Comparison of ENCODE assay signal across 8 cellular contexts in genomic region chr9:95131023-95131943, GRCh38.
DNase-seq lines count a peak whose midpoint lies in the region; ATAC-seq, FAIRE-seq and TF ChIP-seq lines count a peak whose summit lies in the region.

No MANE protein-coding gene starts in this region.

- CTCF ChIA-PET in activated CD8-positive, alpha-beta T cell treated with anti-CD3 and anti-CD28 coated beads for 36 hours (lab: Charles Lee), result interaction anchor here (0.5 to 9.0 kb wide), 47 partner anchors 9 to 1086 kb away, joined by 3 to 193 read pairs (median 4); partner anchors contain the start of gene AOPEP

- no peak overlapping the region for H3K4ac ChIP-seq in mesendoderm (ENCODE audit: low read depth, low read length)

- H3K4me1 ChIP-seq in mesendoderm (ENCODE audit: control insufficient read depth, low read depth, low read length), result peaks cover 2% of the 10 kb centered on the region

- no peak overlapping the region for H3K27ac ChIP-seq in mesendoderm (ENCODE audit: low read depth, low read length)

- no peak for TF ChIP-seq POLR2A in H54 (IDR thresholded peaks at IDR 0.05; ENCODE audit: low read depth, low read length)

- no peak overlapping the region for H3K27ac Mint-ChIP-seq in activated CD8-positive, alpha-beta T cell treated with anti-CD3 and anti-CD28 coated beads for 36 hours
- H3K27ac Mint-ChIP-seq in endothelial cell (ENCODE audit: unreplicated experiment), result no peak overlapping the region

- POLR2A ChIA-PET in activated CD8-positive, alpha-beta T cell treated with anti-CD3 and anti-CD28 coated beads for 36 hours (lab: Charles Lee), result no interaction called here

- intact Hi-C loops in activated CD8-positive, alpha-beta T cell treated with anti-CD3 and anti-CD28 coated beads for 36 hours (cut with micrococcal nuclease), result no loop called here

- peak; percentile 75 for TF ChIP-seq CTCF in activated CD8-positive, alpha-beta T cell treated with anti-CD3 and anti-CD28 coated beads for 36 hours (IDR thresholded peaks at IDR 0.05)
- TF ChIP-seq CTCF in endothelial cell (IDR thresholded peaks at IDR 0.05; ENCODE audit: unreplicated experiment), result peak; percentile 81

- H3K4me3 ChIP-seq in mesendoderm (ENCODE audit: low read length), result no peak overlapping the region

- H2AK5ac ChIP-seq in mesendoderm (ENCODE audit: low read length), result no peak overlapping the region

- ATAC-seq in activated CD8-positive, alpha-beta T cell treated with anti-CD3 and anti-CD28 coated beads for 36 hours, result peak; percentile 57
- ATAC-seq in HG02973 (IDR thresholded peaks at IDR 0.05; ENCODE audit: unreplicated experiment), result no peak

- no peak overlapping the region for H3K4me2 ChIP-seq in mesendoderm (ENCODE audit: low read length)

- no peak overlapping the region for H3K9ac ChIP-seq in mesendoderm (ENCODE audit: low read length)

- H3K4me1 Mint-ChIP-seq in activated CD8-positive, alpha-beta T cell treated with anti-CD3 and anti-CD28 coated beads for 36 hours (ENCODE audit: low read depth), result no peaks in the 10 kb centered on the region
- H3K4me1 Mint-ChIP-seq in endothelial cell (ENCODE audit: unreplicated experiment), result peaks cover 16% of the 10 kb centered on the region

- H3K36me3 ChIP-seq in mesendoderm (ENCODE audit: control insufficient read depth, insufficient read depth, low read length), result no peaks in the 10 kb centered on the region

- no CpG with 5 or more reads among the region's 7 CpGs for WGBS in mesendoderm (ENCODE audit: extremely low coverage, insufficient coverage, low lambda C conversion rate)

- no peaks in the 10 kb centered on the region for H3K27me3 ChIP-seq in mesendoderm (ENCODE audit: insufficient read depth, low read length, poor library complexity)

- no peak overlapping the region for H3K23ac ChIP-seq in mesendoderm (ENCODE audit: low read length)

- no peaks in the 10 kb centered on the region for H3K27me3 Mint-ChIP-seq in activated CD8-positive, alpha-beta T cell treated with anti-CD3 and anti-CD28 coated beads for 36 hours
- peaks cover 2% of the 10 kb centered on the region for H3K27me3 Mint-ChIP-seq in endothelial cell (ENCODE audit: unreplicated experiment)

- H3K4me3 Mint-ChIP-seq in activated CD8-positive, alpha-beta T cell treated with anti-CD3 and anti-CD28 coated beads for 36 hours, result no peak overlapping the region
- H3K4me3 Mint-ChIP-seq in endothelial cell (ENCODE audit: unreplicated experiment), result no peak overlapping the region

- no peak overlapping the region for H3K56ac ChIP-seq in mesendoderm (ENCODE audit: low read length)

- no peaks in the 10 kb centered on the region for H3K79me1 ChIP-seq in mesendoderm (ENCODE audit: low read length)

- H3K36me3 Mint-ChIP-seq in activated CD8-positive, alpha-beta T cell treated with anti-CD3 and anti-CD28 coated beads for 36 hours (ENCODE audit: low read depth), result no peaks in the 10 kb centered on the region
- H3K36me3 Mint-ChIP-seq in endothelial cell (ENCODE audit: low read depth, unreplicated experiment), result no peaks in the 10 kb centered on the region

- peak; percentile 93 for FAIRE-seq in H54 (lab: Jason Lieb, UNC)

- no peak overlapping the region for H2BK15ac ChIP-seq in mesendoderm (replicated peaks; ENCODE audit: low read depth)

- no peaks in the 10 kb centered on the region for H3K9me3 Mint-ChIP-seq in activated CD8-positive, alpha-beta T cell treated with anti-CD3 and anti-CD28 coated beads for 36 hours
- H3K9me3 Mint-ChIP-seq in endothelial cell (ENCODE audit: unreplicated experiment), result no peaks in the 10 kb centered on the region

- H3K18ac ChIP-seq in mesendoderm (ENCODE audit: low read length), result no peak overlapping the region

- no peaks in the 10 kb centered on the region for H3K79me2 ChIP-seq in mesendoderm (ENCODE audit: control insufficient read depth, insufficient read depth, low read length)

- H4K8ac ChIP-seq in mesendoderm (ENCODE audit: low read depth, low read length), result no peak overlapping the region

- no peak overlapping the region for H4K5ac ChIP-seq in mesendoderm (ENCODE audit: low read length)

- no peak overlapping the region for H2BK120ac ChIP-seq in mesendoderm (ENCODE audit: low read depth, low read length)

- peak; percentile 32 to 44 for DNase-seq in AML-193 (lab: John Stamatoyannopoulos, UW)
- DNase-seq in H54 (ENCODE audit: insufficient read length, low spot score), result peak; percentile 81
- DNase-seq in NCI-H748 (lab: John Stamatoyannopoulos, UW; ENCODE audit: unreplicated experiment), result peak; percentile 71
- DNase-seq in activated CD8-positive, alpha-beta T cell treated with anti-CD3 and anti-CD28 coated beads for 36 hours, result peak; percentile 55
- peak; percentile 79 for DNase-seq in endothelial cell (ENCODE audit: low spot score)
- peak; percentile 71 for DNase-seq in mesendoderm
- peak in 5 of 6 experiments; percentile 13 to 38 (median 29) for DNase-seq in stimulated activated naive CD4-positive, alpha-beta T cell (lab: John Stamatoyannopoulos, UW)

- no peak overlapping the region for H2BK5ac ChIP-seq in mesendoderm (ENCODE audit: low read length)

Comparison
In these comparisons a context has a peak if more than half of its experiments do, and no peak if none do; other contexts are left out.
1. DNase-seq: peak in every context shown above with its lines; median percentile 81 in H54; 79 in endothelial cell; 71 in NCI-H748; 71 in mesendoderm; 55 in activated CD8-positive, alpha-beta T cell treated with anti-CD3 and anti-CD28 coated beads for 36 hours; 38 in AML-193; 29 in stimulated activated naive CD4-positive, alpha-beta T cell.